Comparison of ENCODE assay signal across 30 cellular contexts in the genomic region with DNA sequence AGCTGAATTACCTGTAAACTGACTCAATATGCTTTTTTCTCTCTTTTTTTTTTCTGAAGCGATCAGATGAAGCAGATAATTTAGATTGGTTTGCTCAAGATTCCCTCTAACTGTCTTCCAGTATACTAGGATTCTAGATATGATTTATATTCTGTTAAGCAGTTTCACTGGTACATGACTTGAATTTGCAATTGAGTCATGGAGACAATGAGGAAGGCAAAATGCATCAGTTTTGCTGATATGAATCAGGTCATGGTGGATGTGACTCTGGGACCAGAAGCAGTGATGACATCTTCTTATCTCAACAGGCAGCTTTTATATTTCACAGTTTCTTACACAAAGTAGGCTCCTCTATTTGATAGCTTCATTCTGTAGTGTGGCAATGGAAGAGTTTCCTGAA.
"Had no signal": no experiment of that assay in that cellular context is flagged by ENCODE, and none has a peak within 500 bp of the region (broad histone marks: within the 10 kb centered on the region; RNA-seq: fewer than 3 reads in every experiment).

No MANE protein-coding gene starts in this region.

- H3K27me3 ChIP-seq: adrenal gland, MG63, SJSA1 had no signal

- H3K4me1 ChIP-seq: SJSA1 had no signal

- H3K9me3 ChIP-seq: adrenal gland, MG63, SJSA1 had no signal

- H3K4me3 ChIP-seq: adrenal gland, MG63, SJSA1 had no signal

- H3K36me3 ChIP-seq: adrenal gland, MG63, SJSA1 had no signal

- DNase-seq: activated B cell treated with CpG ODN at 0.5 μM for 24 hours; activated CD4-positive, alpha-beta memory T cell treated with anti-CD3 and anti-CD28 coated beads for 36 hours; activated CD4-positive, alpha-beta T cell treated with anti-CD3 and anti-CD28 coated beads for 4 hours; activated CD4-positive, alpha-beta T cell treated with anti-CD3 and anti-CD28 coated beads, Interleukin-2, amount 50 U/mL, for 1 hour; activated CD4-positive, CD25-positive, alpha-beta regulatory T cell treated with anti-CD3 and anti-CD28 coated beads, Interleukin-2, amount 50 U/mL, for 72 hours; activated CD8-positive, alpha-beta memory T cell treated with anti-CD3 and anti-CD28 coated beads, Interleukin-2, amount 50 U/mL, for 4 hours; activated gamma-delta T cell treated with Interleukin-2 at 50 U/mL for 16 hours; activated naive CD4-positive, alpha-beta T cell treated with anti-CD3 and anti-CD28 coated beads for 36 hours; activated T-cell treated with anti-CD3 and anti-CD28 coated beads for 4 hours; activated T-cell treated with anti-CD3 and anti-CD28 coated beads, Interleukin-2, amount 50 U/mL, for 4 hours; adrenal gland; caudate nucleus; cerebellar nuclear complex; Karpas-422; KBM-7; MG63; NCI-H1048; NCI-H1105 treated with DMSO at 0.1 percent for 48 hours; NCI-H1436; NCI-H1694; NCI-H1930; NCI-H2081 treated with DMSO at 0.1 percent for 48 hours; NCI-H446 treated with DMSO at 0.1 percent for 48 hours; NCI-H524; SHP77; T1000 had no signal

- ATAC-seq: activated naive CD4-positive, alpha-beta T cell treated with anti-CD3 and anti-CD28 coated beads, Interleukin-2, amount 50 U/mL, for 72 hours; activated T-cell treated with anti-CD3 and anti-CD28 coated beads, Interleukin-2, amount 50 U/mL, for 4 hours; Panc1 had no signal

- H3K27ac ChIP-seq: adrenal gland, SJSA1, VCaP had no signal
